ENCODE assay signal across 19 cellular contexts in the genomic region with DNA sequence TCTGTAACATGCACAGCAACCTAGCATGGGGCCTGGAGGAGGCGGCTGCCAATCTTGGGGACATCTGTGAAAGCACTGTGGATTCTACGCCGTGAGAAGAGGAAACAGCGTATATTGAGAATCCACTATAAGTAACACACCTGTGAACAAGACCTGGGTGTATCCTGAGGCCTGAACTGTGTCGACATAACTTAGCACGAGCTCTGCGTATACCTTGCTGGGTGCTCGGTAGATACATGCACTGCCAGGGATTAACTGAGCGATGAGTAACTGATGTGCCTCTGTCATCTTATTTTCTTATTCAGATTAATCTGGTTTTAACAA. TPM values are rescaled to one million over a fixed set of nuclear protein-coding genes. Genes with fewer than 3 reads are reported as not detected.
DNase-seq lines count a peak whose midpoint lies in the region; ATAC-seq, FAIRE-seq and TF ChIP-seq lines count a peak whose summit lies in the region.
"Had no signal": no experiment of that assay in that cellular context is flagged by ENCODE, and none has a peak within 500 bp of the region (broad histone marks: within the 10 kb centered on the region; RNA-seq: fewer than 3 reads in every experiment).

No MANE protein-coding gene starts in this region.

- BruUV-seq in K562 (replicated peaks; lab: Mats Ljungman, UMichigan) = no TSS peak

- in situ Hi-C loops in K562 (cut with MboI) = no loop called here

- H3K79me2 ChIP-seq in K562 (ENCODE audit: control insufficient read depth, insufficient read depth, low read length) = no peaks in the 10 kb centered on the region

- TF ChIP-seq EP300 in K562 (IDR thresholded peaks at IDR 0.05; ENCODE audit: low read length) = no peak

- 25% methylated on average over 9 of the region's 9 CpGs for WGBS in K562 (ENCODE audit: insufficient coverage, low coverage, missing lambda C conversion rate)

- H3K4me3 ChIP-seq in left ventricle myocardium inferior (no peak overlapping the region), K562 (no peak overlapping the region), uterus (no peak overlapping the region)
- H3K4me3 ChIP-seq: A549; BLaER1 treated with 17β-estradiol and CSF1 and Interleukin-3, amounts not matched to agents 10 nM and 100 nM had no signal

- POLR2A ChIA-PET in K562 (lab: Yijun Ruan, JAX) = no interaction called here

- intact Hi-C loops in cardiac septum (cut with DNase I) = no loop called here
- intact Hi-C loops in left ventricle myocardium inferior (cut with micrococcal nuclease) = no loop called here
- intact Hi-C loops in K562 (cut with micrococcal nuclease) = no loop called here
- intact Hi-C loops in uterus (cut with DNase I; ENCODE audit: low total_unique reads) = no loop called here

- no peak overlapping the region for H2AFZ ChIP-seq in K562 (ENCODE audit: low read depth, low read length)

- H3K27ac ChIP-seq in left ventricle myocardium inferior (replicated peaks) (no peak overlapping the region), K562 (ENCODE audit: extremely low read depth, low read depth, low read length) (no peak overlapping the region), uterus (no peak overlapping the region)
- H3K27ac ChIP-seq: 22Rv1; A549; BLaER1 treated with 17β-estradiol and CSF1 and Interleukin-3, amounts not matched to agents 10 nM and 100 nM; C4-2B had no signal

- H3K9me3 ChIP-seq in left ventricle myocardium inferior (replicated peaks) (no peaks in the 10 kb centered on the region), K562 (replicated peaks; ENCODE audit: control insufficient read depth, insufficient read depth, low read depth, low read length) (no peaks in the 10 kb centered on the region), uterus (no peaks in the 10 kb centered on the region)
- H3K9me3 ChIP-seq: A549; BLaER1 treated with 17β-estradiol and CSF1 and Interleukin-3, amounts not matched to agents 10 nM and 100 nM; Caco-2 had no signal

- H3K9me1 ChIP-seq in K562 (ENCODE audit: control insufficient read depth, insufficient read depth, low read length) = no peaks in the 10 kb centered on the region

- H3K4me2 ChIP-seq in K562 (ENCODE audit: insufficient read depth, low read length) = peak overlapping the region; percentile 22; the same call in 1 of the 2 replicates
- H3K4me2 ChIP-seq: A549; BLaER1 treated with 17β-estradiol and CSF1 and Interleukin-3, amounts not matched to agents 10 nM and 100 nM had no signal

- TF ChIP-seq RAD21 in K562 (CRISPR knock-in tag; conservative IDR thresholded peaks at IDR 0.05 in 1 of 2, IDR thresholded peaks at IDR 0.05 in 1 of 2) = no peak

- ATAC-seq in K562 = peak; percentile 24; the same call in 2 of the 3 replicates
- peak; percentile 80 for ATAC-seq in esophagus mucosa
- ATAC-seq: A549; CD8-positive, alpha-beta T cell had no signal

- no peak overlapping the region for H3K9ac ChIP-seq in K562 (ENCODE audit: insufficient read depth in 1 of 2, low read depth in 2 of 2, low read length in 2 of 2)
- H3K9ac ChIP-seq: BLaER1 treated with 17β-estradiol and CSF1 and Interleukin-3, amounts not matched to agents 10 nM and 100 nM had no signal

- no peak for FAIRE-seq in K562 (lab: Jason Lieb, UNC)
- FAIRE-seq: A549, D721Med, G401.6, GM19239 had no signal

- no peaks in the 10 kb centered on the region for H3K36me3 ChIP-seq in left ventricle myocardium inferior
- H3K36me3 ChIP-seq in K562 (ENCODE audit: control insufficient read depth, insufficient read depth, low read length) = no peaks in the 10 kb centered on the region
- H3K36me3 ChIP-seq in uterus = no peaks in the 10 kb centered on the region
- H3K36me3 ChIP-seq: BLaER1 treated with 17β-estradiol and CSF1 and Interleukin-3, amounts not matched to agents 10 nM and 100 nM had no signal

- peak; percentile 17 for DNase-seq in cardiac septum (ENCODE audit: low spot score)
- DNase-seq in left ventricle myocardium inferior = no peak
- no peak for DNase-seq in K562 (ENCODE audit: extremely low read depth in 1 of 4, low spot score in 3 of 4)
- DNase-seq in GM20000 (ENCODE audit: low spot score) = no peak
- DNase-seq in uterus = no peak
- DNase-seq: AML-193; CD4-positive, alpha-beta T cell; CD8-positive, alpha-beta T cell; DMS79 treated with DMSO at 0.1 percent for 48 hours; GF-D8 had no signal

- no peak for TF ChIP-seq POLR2A in K562 (conservative IDR thresholded peaks at IDR 0.05)
- no peak for TF ChIP-seq POLR2A in uterus (IDR thresholded peaks at IDR 0.05)

- CTCF ChIA-PET in K562 (lab: Yijun Ruan, JAX; ENCODE audit: low intra/inter-chr PET ratio) = no interaction called here

- H3K4me1 ChIP-seq in left ventricle myocardium inferior (peaks cover 7% of the 10 kb centered on the region), K562 (replicated peaks in 1 of 2; ENCODE audit: control insufficient read depth in 2 of 2, insufficient read depth in 2 of 2, low read length in 2 of 2) (0 out of 5 replicates have a peak, but pooled peaks cover 0 to 3% of the 10 kb centered on the region in 2 experiments), uterus (no peaks in the 10 kb centered on the region)
- H3K4me1 ChIP-seq: A549; BLaER1 treated with 17β-estradiol and CSF1 and Interleukin-3, amounts not matched to agents 10 nM and 100 nM; Caco-2 had no signal

- H4K20me1 ChIP-seq in K562 (replicated peaks; ENCODE audit: control insufficient read depth, insufficient read depth, low read length) = 0 out of 2 replicates have a peak, but pooled peaks cover 4% of the 10 kb centered on the region
- H4K20me1 ChIP-seq: BLaER1 treated with 17β-estradiol and CSF1 and Interleukin-3, amounts not matched to agents 10 nM and 100 nM had no signal

- no peaks in the 10 kb centered on the region for H3K27me3 ChIP-seq in left ventricle myocardium inferior (ENCODE audit: low read depth)
- H3K27me3 ChIP-seq in K562 (ENCODE audit: control insufficient read depth in 2 of 2, insufficient read depth in 2 of 2, low read length in 2 of 2) = peaks cover 16 to 59% of the 10 kb centered on the region in 2 experiments
- H3K27me3 ChIP-seq in uterus = no peaks in the 10 kb centered on the region
- H3K27me3 ChIP-seq: BLaER1 treated with 17β-estradiol and CSF1 and Interleukin-3, amounts not matched to agents 10 nM and 100 nM had no signal

- TF ChIP-seq CTCF in left ventricle myocardium inferior (IDR thresholded peaks at IDR 0.05; ENCODE audit: borderline replicate concordance) (no peak), K562 (IDR thresholded peaks at IDR 0.05 in 2 of 3, conservative IDR thresholded peaks at IDR 0.05 in 1 of 3; ENCODE audit: insufficient read depth in 2 of 3, low read depth in 1 of 3, low read length in 3 of 3) (no peak), GM20000 (IDR thresholded peaks at IDR 0.05; ENCODE audit: extremely low read depth, missing control alignments) (no peak), uterus (IDR thresholded peaks at IDR 0.05) (no peak)

TF ChIP-seq in K562, 482 proteins besides CTCF, POLR2A, EP300 and RAD21:
- TF ChIP-seq HNRNPUL1 (IDR thresholded peaks at IDR 0.05; ENCODE audit: low read length) = no peak
- no peak for TF ChIP-seq ZNF124 (CRISPR knock-in tag; IDR thresholded peaks at IDR 0.05)

RNA-seq across cellular contexts. Expression of a gene that starts 58.6 kb away (rescaled TPM):
- total RNA-seq in cardiac septum (7.6 TPM), left ventricle myocardium inferior (5.9 TPM), K562 (2014; rRNA removed) (29.3 and 29.9 TPM in 2 replicates), K562 (2014; rRNA removed; fragmentation: Illumina TruSeq; extraction: Trizol) (29.6 and 32.6 TPM in 2 replicates), K562 (2015; rRNA removed; fragmentation: Illumina TruSeq; extraction: Trizol) (30.0 and 33.4 TPM in 2 replicates), K562 (2021) (21.3 and 22.1 TPM in 2 replicates), esophagus mucosa (6.1 TPM), uterus (10 to 100 TPM; 13.3 to 38.2 (median 20.1) TPM)
- 11.2 and 36.6 TPM in 2 replicates for total RNA-seq in K562 (2011; cell fraction: chromatin; rRNA removed; ENCODE audit: low replicate concordance)
- 8.7 and 9.2 TPM in 2 replicates for total RNA-seq in K562 (2011; cell fraction: nucleolus; rRNA removed)
- total RNA-seq in K562 (2011; cell fraction: nucleoplasm; rRNA removed) = 11.8 and 13.9 TPM in 2 replicates
- polyA plus RNA-seq in K562 (2011; rRNA removed) (18.3 and 24.5 TPM in 2 replicates), K562 (2014; fragmentation: Illumina TruSeq; extraction: Trizol) (24.5 and 26.1 TPM in 2 replicates), K562 (2014; fragmentation: Nextera tagmentation; extraction: Ambion mirVana) (1 to 10 TPM; 8.3 to 8.5 TPM), K562 (2014; rRNA removed) (15.3 and 17.6 TPM in 2 replicates)
- polyA plus RNA-seq in K562 (2011; cell fraction: cytosol; rRNA removed) = 7.0 and 10.0 TPM in 2 replicates
- 18.8 and 25.7 TPM in 2 replicates for polyA plus RNA-seq in K562 (2011; cell fraction: nucleus; rRNA removed)
- polyA plus RNA-seq in K562 (2012) = 10.5 and 14.3 TPM in 2 replicates
- 33.7 and 37.1 TPM in 2 replicates for polyA minus RNA-seq in K562 (2011; rRNA and poly(A)+ RNA removed)
- polyA minus RNA-seq in K562 (2011; cell fraction: cytosol; rRNA and poly(A)+ RNA removed) = 16.9 and 18.9 TPM in 2 replicates
- polyA minus RNA-seq in K562 (2011; cell fraction: nucleus; rRNA and poly(A)+ RNA removed) = 14.1 and 30.2 TPM in 2 replicates
